8 cellular contexts compared by ENCODE assay signal in genomic region chr10:784759-785538, GRCh38.
DNase-seq lines count a peak whose midpoint lies in the region; ATAC-seq and TF ChIP-seq lines count a peak whose summit lies in the region.

No MANE protein-coding gene starts in this region.

- no peaks in the 10 kb centered on the region for H3K9me3 ChIP-seq in mammary epithelial cell (replicated peaks; ENCODE audit: insufficient read depth, low read length)

- H3K9ac ChIP-seq in mammary epithelial cell (ENCODE audit: insufficient read depth, low read length): no peak overlapping the region

- dilution Hi-C loops in mammary epithelial cell (cut with HindIII; ENCODE audit: low sequenced_read_pairs): no loop called here

- peak overlapping the region; percentile 80 for H3K4me2 ChIP-seq in mammary epithelial cell (ENCODE audit: insufficient read depth, low read depth, low read length)

- in situ Hi-C loops in mammary epithelial cell (cut with MboI; ENCODE audit: low sequenced_read_pairs in 2 of 2): loop anchor here in 1 of 2 donors (25.0 kb wide), 1 partner anchor 273 kb away; no protein-coding TSS in a partner anchor

- H3K36me3 ChIP-seq in mammary epithelial cell (ENCODE audit: insufficient read depth, low read length): no peaks in the 10 kb centered on the region

- 2% methylated on average over 22 of the region's 54 CpGs for WGBS in mammary epithelial cell (ENCODE audit: low coverage, missing lambda C conversion rate)

- peaks cover 7% of the 10 kb centered on the region for H3K27me3 ChIP-seq in mammary epithelial cell (ENCODE audit: insufficient read depth, low read length)

- H4K20me1 ChIP-seq in mammary epithelial cell (ENCODE audit: insufficient read depth, low read length): no peaks in the 10 kb centered on the region

- CTCF ChIA-PET in mammary epithelial cell (lab: Charles Lee; ENCODE audit: low non-redundant PET): interaction anchor here (0.6 to 0.7 kb wide), 3 partner anchors 191 to 455 kb away, joined by 3 to 4 read pairs (median 3); no protein-coding TSS in a partner anchor

- H3K27ac ChIP-seq in mammary epithelial cell (ENCODE audit: insufficient read depth, low read depth, low read length): no peak overlapping the region

- peak in 1 of 2 donors; percentile 29 for TF ChIP-seq CTCF in mammary epithelial cell (conservative IDR thresholded peaks at IDR 0.05 in 1 of 2, IDR thresholded peaks at IDR 0.05 in 1 of 2; ENCODE audit: extremely low read depth in 1 of 2, insufficient read depth in 1 of 2, low read depth in 1 of 2, low read length in 2 of 2)

- peak overlapping the region; percentile 64 for H2AFZ ChIP-seq in mammary epithelial cell (ENCODE audit: low read depth, low read length)

- intact Hi-C loops in mammary epithelial cell (cut with micrococcal nuclease) (loop anchor here (10.0 kb wide), 1 partner anchor 200 kb away; no protein-coding TSS in a partner anchor), left colon (cut with DNase I, micrococcal nuclease) (no loop called here)

- ATAC-seq in left colon: peak; percentile 18
- ATAC-seq in GM21515 (IDR thresholded peaks at IDR 0.05; ENCODE audit: unreplicated experiment): no peak

- H3K79me2 ChIP-seq in mammary epithelial cell (ENCODE audit: insufficient read depth, low read length): no peaks in the 10 kb centered on the region

- peaks cover 4% of the 10 kb centered on the region for H3K4me1 ChIP-seq in mammary epithelial cell (ENCODE audit: insufficient read depth, low read length)

- peak; percentile 75 for DNase-seq in NCI-H82 (lab: John Stamatoyannopoulos, UW)
- DNase-seq in NCI-H82 treated with DMSO at 0.1 percent for 48 hours (lab: John Stamatoyannopoulos, UW; ENCODE audit: unreplicated experiment): no peak
- peak; percentile 65 for DNase-seq in SK-N-DZ (ENCODE audit: low spot score)
- DNase-seq in mammary epithelial cell: peak; percentile 58
- peak in 1 of 2 donors; percentile 36 for DNase-seq in left colon
- DNase-seq in stimulated activated CD4-positive, alpha-beta T cell treated with anti-CD3 and anti-CD28 coated beads, Interleukin-15, amount 100 ng/mL, for 48 hours (ENCODE audit: low read depth in 2 of 2): peak; percentile 68 to 71
- DNase-seq in NCI-H1048 (lab: John Stamatoyannopoulos, UW): no peak

- peak overlapping the region; percentile 11 to 29 (median 28) for H3K4me3 ChIP-seq in mammary epithelial cell (replicated peaks in 1 of 3; ENCODE audit: insufficient read depth in 1 of 3, low read depth in 2 of 3, low read length in 3 of 3)

- no TSS peak for BruUV-seq in mammary epithelial cell (replicated peaks; lab: Mats Ljungman, UMichigan)

Comparison
In these comparisons a context has a peak if more than half of its experiments do, and no peak if none do; other contexts are left out.
1. DNase-seq: peak in NCI-H82 (single experiment), SK-N-DZ (single experiment), mammary epithelial cell (single experiment) and stimulated activated CD4-positive, alpha-beta T cell treated with anti-CD3 and anti-CD28 coated beads, Interleukin-15, amount 100 ng/mL, for 48 hours (2 of 2); none in NCI-H82 treated with DMSO at 0.1 percent for 48 hours (single experiment) and NCI-H1048 (single experiment).